Comparison of ENCODE assay signal across 9 cellular contexts in the genomic region with DNA sequence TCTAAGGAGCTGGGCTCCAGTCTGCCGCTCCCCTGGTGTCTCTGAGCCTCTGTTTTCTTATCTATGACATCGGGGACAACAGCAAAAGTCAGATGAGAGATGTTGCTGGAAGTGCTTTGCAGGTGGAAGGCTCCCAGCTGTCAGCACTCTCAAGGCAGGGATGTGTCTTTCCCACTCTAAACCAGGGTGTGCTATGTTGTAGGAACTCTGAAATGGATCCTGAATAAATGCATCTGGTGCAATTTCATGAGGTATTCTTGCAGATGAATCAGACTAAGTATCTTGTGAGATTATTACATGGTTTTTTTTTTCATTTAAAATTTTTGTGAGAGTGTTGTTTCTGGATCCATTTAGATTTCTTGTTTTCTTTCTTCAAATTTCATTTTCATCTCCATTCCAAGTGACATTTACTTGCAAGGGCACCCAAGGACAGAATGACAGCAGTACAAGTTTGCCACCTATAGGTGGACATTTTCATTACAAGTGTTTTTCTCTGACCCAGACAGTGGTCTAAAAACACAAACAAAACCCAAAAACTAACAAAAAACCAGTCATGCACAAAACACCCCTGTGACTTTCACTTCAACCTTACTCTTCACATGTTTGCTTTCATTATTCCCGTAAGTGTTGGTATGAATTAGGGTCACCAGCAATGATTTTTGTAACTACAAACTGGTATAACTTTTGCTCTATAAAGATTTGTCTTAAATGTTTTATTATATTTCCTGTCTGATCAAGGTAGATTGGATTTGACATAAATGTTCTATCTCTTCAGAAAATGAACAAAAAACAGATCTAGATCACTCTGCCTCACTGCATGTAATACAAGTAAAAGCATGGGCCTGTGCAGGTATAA. TPM values are rescaled to one million over a fixed set of nuclear protein-coding genes. Genes with fewer than 3 reads are reported as not detected.
DNase-seq lines count a peak whose midpoint lies in the region; ATAC-seq, FAIRE-seq and TF ChIP-seq lines count a peak whose summit lies in the region.
"Had no signal": no experiment of that assay in that cellular context is flagged by ENCODE, and none has a peak within 500 bp of the region (broad histone marks: within the 10 kb centered on the region; RNA-seq: fewer than 3 reads in every experiment).

No MANE protein-coding gene starts in this region.

- no peaks in the 10 kb centered on the region for H3K79me2 ChIP-seq in ACC112 (ENCODE audit: control insufficient read depth, insufficient read depth, low read length, unreplicated experiment)
- H3K79me2 ChIP-seq in GM12878 (ENCODE audit: control insufficient read depth, insufficient read depth, low read length), result no peaks in the 10 kb centered on the region

- intact Hi-C loops in GM12878 (cut with micrococcal nuclease; ENCODE audit: unreplicated experiment) (loop anchor here (1.0 to 5.0 kb wide), 6 partner anchors 109 to 612 kb away; no protein-coding TSS in a partner anchor), right lobe of liver (cut with DNase I) (loop anchor here (10.0 kb wide), 2 partner anchors 355 to 365 kb away; no protein-coding TSS in a partner anchor)

- SMC1A ChIA-PET in GM12878 (lab: Charles Lee; ENCODE audit: uncharacterized antibody, unreplicated experiment), result interaction anchor here (0.7 to 4.4 kb wide), 8 partner anchors 131 to 478 kb away, joined by 3 to 38 read pairs (median 6); no protein-coding TSS in a partner anchor

- RAD21 ChIA-PET in GM12878 (lab: Charles Lee; ENCODE audit: unreplicated experiment), result interaction anchor here (0.6 to 1.6 kb wide), 6 partner anchors 178 to 365 kb away, joined by 3 to 12 read pairs (median 4); no protein-coding TSS in a partner anchor

- no peak overlapping the region for H3K4me2 ChIP-seq in GM12878 (ENCODE audit: control insufficient read depth, insufficient read depth)

- no peak for DNase-seq in GM12891 (ENCODE audit: insufficient read length, low spot score)
- peak; percentile 40 for DNase-seq in NCI-H146 treated with DMSO at 0.1 percent for 48 hours (lab: John Stamatoyannopoulos, UW; ENCODE audit: unreplicated experiment)
- peak; percentile 34 for DNase-seq in GM12878 (ENCODE audit: low read depth, low spot score)
- DNase-seq in right lobe of liver, result no peak
- no peak for DNase-seq in germinal center (ENCODE audit: low spot score)
- DNase-seq in cortex of kidney (lab: John Stamatoyannopoulos, UW), result no peak

- TF ChIP-seq RAD21 in GM12878 (IDR thresholded peaks at IDR 0.05; ENCODE audit: insufficient read depth, low read depth, low read length), result peak; percentile 95

- H3K36me3 ChIP-seq in ACC112 (ENCODE audit: insufficient read depth, low read length) (no peaks in the 10 kb centered on the region), GM12878 (ENCODE audit: control insufficient read depth in 2 of 2, insufficient read depth in 2 of 2, low read length in 1 of 2) (no peaks in the 10 kb centered on the region), right lobe of liver (no peaks in the 10 kb centered on the region)

- peak overlapping the region; percentile 29 for H2AFZ ChIP-seq in ACC112 (ENCODE audit: low read length, unreplicated experiment)
- peak overlapping the region; percentile 33; the same call in 1 of the 2 replicates for H2AFZ ChIP-seq in GM12878 (ENCODE audit: control insufficient read depth, low read depth, low read length)

- no peak overlapping the region for H3K9ac ChIP-seq in GM12878 (ENCODE audit: control insufficient read depth, insufficient read depth, low read length)

- POLR2A ChIA-PET in GM12878 (lab: Charles Lee), result no interaction called here

- no peaks in the 10 kb centered on the region for H3K27me3 ChIP-seq in ACC112 (ENCODE audit: insufficient read depth, low read length)
- H3K27me3 ChIP-seq in GM12878 (replicated peaks in 1 of 2; ENCODE audit: control insufficient read depth in 2 of 2, insufficient read depth in 2 of 2, low read length in 1 of 2), result no peaks in the 10 kb centered on the region
- no peaks in the 10 kb centered on the region for H3K27me3 ChIP-seq in right lobe of liver

- no TSS peak for BruUV-seq in GM12878 (replicated peaks; lab: Mats Ljungman, UMichigan)

- CTCF ChIA-PET in GM12878 (lab: Yijun Ruan, JAX), result interaction anchor here (0.6 to 8.8 kb wide), 23 partner anchors 9 to 477 kb away, joined by 3 to 72 read pairs (median 4); no protein-coding TSS in a partner anchor

- in situ Hi-C loops in GM12878 (cut with MboI), result loop anchor here (5.0 kb wide), 2 partner anchors 367 to 477 kb away; no protein-coding TSS in a partner anchor

- TF ChIP-seq POLR2A in GM12891 (IDR thresholded peaks at IDR 0.05; ENCODE audit: low read depth, low read length), result no peak
- no peak for TF ChIP-seq POLR2A in GM12878 (IDR thresholded peaks at IDR 0.05; ENCODE audit: low read depth, low read length)
- TF ChIP-seq POLR2A in right lobe of liver (IDR thresholded peaks at IDR 0.05), result no peak

- H3K4me1 ChIP-seq in ACC112 (ENCODE audit: control insufficient read depth, insufficient read depth, low read length, unreplicated experiment) (peaks cover 3% of the 10 kb centered on the region), GM12878 (ENCODE audit: control insufficient read depth, insufficient read depth, low read length) (peaks cover 7% of the 10 kb centered on the region), right lobe of liver (peaks cover 0 to 23% (median 7%) of the 10 kb centered on the region in 4 donors)

- H3K27ac ChIP-seq in ACC112 (ENCODE audit: low read depth, low read length) (no peak overlapping the region), GM12878 (ENCODE audit: control insufficient read depth, insufficient read depth) (no peak overlapping the region), right lobe of liver (no peak overlapping the region)

- peak; percentile 76 for FAIRE-seq in GM12891 (lab: Jason Lieb, UNC)
- FAIRE-seq in GM12878 (lab: Jason Lieb, UNC), result peak; percentile 82

- H3K9me3 ChIP-seq in GM12878 (replicated peaks; ENCODE audit: control insufficient read depth, insufficient read depth, low read length), result no peaks in the 10 kb centered on the region
- no peaks in the 10 kb centered on the region for H3K9me3 ChIP-seq in right lobe of liver

- ATAC-seq in HG02623 (IDR thresholded peaks at IDR 0.05; ENCODE audit: unreplicated experiment) (peak; percentile 32), GM12878 (peak; percentile 73), right lobe of liver (peak; percentile 27 to 41 (median 37))

- 67% methylated on average over 3 of the region's 3 CpGs for WGBS in GM12878 (ENCODE audit: insufficient coverage, insufficient replicate concordance, low lambda C conversion rate, missing lambda C conversion rate)
- 59% methylated on average over 2 of the region's 3 CpGs for WGBS in right lobe of liver (ENCODE audit: insufficient coverage, low coverage, low lambda C conversion rate, missing lambda C conversion rate)

- H3K4me3 ChIP-seq in ACC112 (ENCODE audit: low read depth, low read length) (no peak overlapping the region), GM12878 (no peak overlapping the region), right lobe of liver (no peak overlapping the region)

- H4K20me1 ChIP-seq in GM12878 (ENCODE audit: control insufficient read depth, insufficient read depth), result no peaks in the 10 kb centered on the region

- TF ChIP-seq EP300 in GM12878 (IDR thresholded peaks at IDR 0.05; ENCODE audit: borderline replicate concordance in 1 of 2, control insufficient read depth in 1 of 2, low read depth in 2 of 2, low read length in 2 of 2), result no peak

- TF ChIP-seq CTCF in GM12878 (IDR thresholded peaks at IDR 0.05 in 2 of 3, conservative IDR thresholded peaks at IDR 0.05 in 1 of 3; ENCODE audit: control insufficient read depth in 2 of 3, extremely low read depth in 1 of 3, insufficient read depth in 1 of 3, low read depth in 3 of 3, low read length in 3 of 3) (peak; percentile 63 to 80 (median 76)), right lobe of liver (IDR thresholded peaks at IDR 0.05) (peak; percentile 64 to 79 (median 72))

TF ChIP-seq in GM12891, 5 proteins besides CTCF, POLR2A, EP300 and RAD21:
- TF ChIP-seq POLR2AphosphoS5 (IDR thresholded peaks at IDR 0.05; ENCODE audit: low read depth, low read length), result no peak
- no peak for TF ChIP-seq SPI1 (IDR thresholded peaks at IDR 0.05; ENCODE audit: low read depth, low read length)
- TF ChIP-seq POU2F2 (IDR thresholded peaks at IDR 0.05; ENCODE audit: low read depth, low read length), result no peak
- TF ChIP-seq PAX5 (IDR thresholded peaks at IDR 0.05; ENCODE audit: insufficient read depth, low read length, severe bottlenecking), result no peak
- no peak for TF ChIP-seq TAF1 (IDR thresholded peaks at IDR 0.05; ENCODE audit: low read depth, low read length)

TF ChIP-seq in GM12878, 131 proteins besides CTCF, POLR2A, EP300 and RAD21 (continues in another document):
- TF ChIP-seq RAD51 (IDR thresholded peaks at IDR 0.05) (no peak), PAX5 (IDR thresholded peaks at IDR 0.05; ENCODE audit: borderline replicate concordance, low read depth, low read length) (peak; percentile 36; the same call in 1 of the 2 replicates), POLR2AphosphoS2 (IDR thresholded peaks at IDR 0.05; ENCODE audit: low read depth, low read length) (no peak), CEBPB (IDR thresholded peaks at IDR 0.05; ENCODE audit: borderline replicate concordance in 1 of 2, low read depth in 2 of 2, low read length in 2 of 2) (no peak), EED (IDR thresholded peaks at IDR 0.05; ENCODE audit: low read depth) (no peak), SMC3 (IDR thresholded peaks at IDR 0.05; ENCODE audit: borderline replicate concordance, low read length) (peak; percentile 72; the same call in 1 of the 2 replicates), TCF7 (IDR thresholded peaks at IDR 0.05; ENCODE audit: borderline replicate concordance) (no peak), MTA3 (IDR thresholded peaks at IDR 0.05; ENCODE audit: borderline replicate concordance, low read length) (no peak)

RNA-seq across cellular contexts. Expression of gene SIM1, which starts 14.7 kb away (rescaled TPM):
- polyA plus RNA-seq in GM12891 (2012; ENCODE audit: low read depth, missing spikeins), result not detected
- not detected in 2 replicates for total RNA-seq in GM12878 (2013; cell fraction: nucleolus; rRNA removed)
- not detected in 2 replicates for total RNA-seq in GM12878 (2014; rRNA removed)
- total RNA-seq in GM12878 (2014; rRNA removed; fragmentation: Illumina TruSeq; extraction: Trizol), result not detected in 2 replicates
- not detected in 2 replicates for total RNA-seq in GM12878 (2021)
- not detected for polyA plus RNA-seq in GM12878 (2011; ENCODE audit: low read depth)
- polyA plus RNA-seq in GM12878 (2011; rRNA removed), result 0.01 TPM in 1 of 2 replicates, not detected in the other
- not detected in 2 replicates for polyA plus RNA-seq in GM12878 (2011; cell fraction: cytosol; rRNA removed)
- polyA plus RNA-seq in GM12878 (2011; cell fraction: nucleus; rRNA removed), result not detected in 2 replicates
- polyA plus RNA-seq in GM12878 (2012), result not detected in 2 replicates
- not detected in 2 replicates for polyA plus RNA-seq in GM12878 (2014; fragmentation: Illumina TruSeq; extraction: Trizol)
- not detected for polyA plus RNA-seq in GM12878 (2014; fragmentation: Nextera tagmentation; extraction: Ambion mirVana)
- not detected in 2 replicates for polyA plus RNA-seq in GM12878 (2014; rRNA removed)
- not detected for polyA plus RNA-seq in GM12878 (2016; fragmentation: Nextera tagmentation; extraction: Ambion mirVana)
- polyA minus RNA-seq in GM12878 (2011; rRNA and poly(A)+ RNA removed), result not detected in 2 replicates
- not detected in 2 replicates for polyA minus RNA-seq in GM12878 (2011; cell fraction: cytosol; rRNA and poly(A)+ RNA removed)
- polyA minus RNA-seq in GM12878 (2011; cell fraction: nucleus; rRNA and poly(A)+ RNA removed), result not detected in 2 replicates
- under 1 TPM in 2 of 6 experiments, not detected in 4; 0.04 to 0.07 TPM for total RNA-seq in right lobe of liver
- total RNA-seq: temporal lobe had no signal

Comparison
In these comparisons a context has a peak if more than half of its experiments do, and no peak if none do; other contexts are left out.
1. DNase-seq: peak in NCI-H146 treated with DMSO at 0.1 percent for 48 hours (single experiment) and GM12878 (single experiment); none in GM12891 (single experiment), right lobe of liver (0 of 3), germinal center (single experiment) and cortex of kidney (single experiment).
2. Peak in every context shown above with its lines, with median percentiles within 50 percentile points of each other: ATAC-seq.